1 cellular context compared by ENCODE assay signal in genomic region chr5:180866985-180867384, GRCh38.
TF ChIP-seq lines count a peak whose summit lies in the region.

No MANE protein-coding gene starts in this region.

TF ChIP-seq in K562, 482 proteins besides CTCF, POLR2A, EP300 and RAD21:
- TF ChIP-seq ZNF592 (IDR thresholded peaks at IDR 0.05) (0 out of 2 replicates have a peak, but pooled peaks have one; percentile 10), HLTF (IDR thresholded peaks at IDR 0.05) (no peak)
